ENCODE assay signal across 15 cellular contexts in genomic region chr2:10634495-10634894, GRCh38. TPM values are rescaled to one million over a fixed set of nuclear protein-coding genes. Genes with fewer than 3 reads are reported as not detected.
DNase-seq lines count a peak whose midpoint lies in the region; ATAC-seq and TF ChIP-seq lines count a peak whose summit lies in the region.
"Had no signal": no experiment of that assay in that cellular context is flagged by ENCODE, and none has a peak within 500 bp of the region (broad histone marks: within the 10 kb centered on the region; RNA-seq: fewer than 3 reads in every experiment).

No MANE protein-coding gene starts in this region.

- H3K27me3 ChIP-seq in right atrium auricular region (no peaks in the 10 kb centered on the region), sigmoid colon (no peaks in the 10 kb centered on the region)

- H3K9me3 ChIP-seq in right atrium auricular region (no peaks in the 10 kb centered on the region), sigmoid colon (no peaks in the 10 kb centered on the region)
- H3K9me3 ChIP-seq: HAP-1 had no signal

- H3K36me3 Mint-ChIP-seq in stimulated activated effector memory CD8-positive, alpha-beta T cell treated with anti-CD3 and anti-CD28 coated beads, Interleukin-12 subunit alpha, Interleukin-12 subunit beta, amount 100 ng/mL, for 72 hours: peaks cover 80% of the 10 kb centered on the region

- intact Hi-C loops in Right ventricle myocardium inferior (cut with DNase I): no loop called here
- intact Hi-C loops in sigmoid colon (cut with DNase I): no loop called here

- TF ChIP-seq CTCF in right atrium auricular region (IDR thresholded peaks at IDR 0.05): no peak
- no peak for TF ChIP-seq CTCF in choroid plexus epithelial cell (conservative IDR thresholded peaks at IDR 0.05; ENCODE audit: low read depth, low read length)
- TF ChIP-seq CTCF in sigmoid colon (IDR thresholded peaks at IDR 0.05): no peak

- H3K4me1 Mint-ChIP-seq in stimulated activated effector memory CD8-positive, alpha-beta T cell treated with anti-CD3 and anti-CD28 coated beads, Interleukin-12 subunit alpha, Interleukin-12 subunit beta, amount 100 ng/mL, for 72 hours: peaks cover 7% of the 10 kb centered on the region

- peak; percentile 39 for ATAC-seq in Right ventricle myocardium inferior
- ATAC-seq in left lobe of liver: peak; percentile 45
- no peak for ATAC-seq in stimulated activated effector memory CD8-positive, alpha-beta T cell treated with anti-CD3 and anti-CD28 coated beads, Interleukin-12 subunit alpha, Interleukin-12 subunit beta, amount 100 ng/mL, for 72 hours

- no peak for TF ChIP-seq EP300 in sigmoid colon (IDR thresholded peaks at IDR 0.05)

- H3K4me3 ChIP-seq in right atrium auricular region (no peak overlapping the region), choroid plexus epithelial cell (ENCODE audit: low read depth, low read length) (no peak overlapping the region), sigmoid colon (no peak overlapping the region)
- H3K4me3 ChIP-seq: HAP-1 had no signal

- no peak overlapping the region for H3K4me3 Mint-ChIP-seq in stimulated activated effector memory CD8-positive, alpha-beta T cell treated with anti-CD3 and anti-CD28 coated beads, Interleukin-12 subunit alpha, Interleukin-12 subunit beta, amount 100 ng/mL, for 72 hours

- no peak for DNase-seq in Right ventricle myocardium inferior (ENCODE audit: missing footprints)
- no peak for DNase-seq in right atrium auricular region (ENCODE audit: low spot score)
- DNase-seq in choroid plexus epithelial cell (ENCODE audit: low read depth): peak; percentile 33
- no peak for DNase-seq in left lobe of liver (ENCODE audit: low spot score)
- DNase-seq in stimulated activated effector memory CD8-positive, alpha-beta T cell treated with anti-CD3 and anti-CD28 coated beads, Interleukin-12 subunit alpha, Interleukin-12 subunit beta, amount 100 ng/mL, for 72 hours (ENCODE audit: low spot score in 2 of 2): no peak
- DNase-seq in DMS53 (lab: John Stamatoyannopoulos, UW): no peak
- no peak for DNase-seq in activated effector memory CD4-positive, alpha-beta T cell treated with anti-CD3 and anti-CD28 coated beads, Interleukin-2, amount 50 U/mL, for 16 hours
- no peak for DNase-seq in sigmoid colon
- DNase-seq: C1 segment of cervical spinal cord, NCI-H1930, NCI-H2227 treated with DMSO at 0.1 percent for 48 hours, NCI-H526, OCI-M1 had no signal

- TF ChIP-seq POLR2A in sigmoid colon (IDR thresholded peaks at IDR 0.05): no peak

- 57 to 72% methylated on average over 5 of the region's 5 CpGs for WGBS in sigmoid colon, 2 donors

- no peaks in the 10 kb centered on the region for H3K9me3 Mint-ChIP-seq in stimulated activated effector memory CD8-positive, alpha-beta T cell treated with anti-CD3 and anti-CD28 coated beads, Interleukin-12 subunit alpha, Interleukin-12 subunit beta, amount 100 ng/mL, for 72 hours

- H3K27ac Mint-ChIP-seq in stimulated activated effector memory CD8-positive, alpha-beta T cell treated with anti-CD3 and anti-CD28 coated beads, Interleukin-12 subunit alpha, Interleukin-12 subunit beta, amount 100 ng/mL, for 72 hours: peak overlapping the region; percentile 23

- H3K27ac ChIP-seq in right atrium auricular region (no peak overlapping the region), sigmoid colon (no peak overlapping the region)
- H3K27ac ChIP-seq: RWPE1 had no signal

- H3K4me1 ChIP-seq in right atrium auricular region: peaks cover 0 to 5% of the 10 kb centered on the region in 2 donors
- H3K4me1 ChIP-seq in sigmoid colon: peaks cover 0 to 6% (median 0%) of the 10 kb centered on the region in 4 donors

- H3K36me3 ChIP-seq in right atrium auricular region (peaks cover 18% of the 10 kb centered on the region), sigmoid colon (peaks cover 0 to 50% (median 8%) of the 10 kb centered on the region in 4 donors)

RNA-seq across cellular contexts. Expression of gene NOL10, which starts 55.3 kb away (rescaled TPM):
- total RNA-seq in Right ventricle myocardium inferior: 17.5 TPM
- total RNA-seq in right atrium auricular region: 10 to 100 TPM; 15.3 to 17.3 TPM
- total RNA-seq in left lobe of liver: 8.0 TPM
- total RNA-seq in sigmoid colon: 10 to 100 TPM; 30.1 to 36.0 (median 34.4) TPM
- 10 to 100 TPM; 10.6 to 14.6 (median 11.4) TPM for polyA plus RNA-seq in sigmoid colon
